ENCODE assay signal across 13 cellular contexts in the genomic region with DNA sequence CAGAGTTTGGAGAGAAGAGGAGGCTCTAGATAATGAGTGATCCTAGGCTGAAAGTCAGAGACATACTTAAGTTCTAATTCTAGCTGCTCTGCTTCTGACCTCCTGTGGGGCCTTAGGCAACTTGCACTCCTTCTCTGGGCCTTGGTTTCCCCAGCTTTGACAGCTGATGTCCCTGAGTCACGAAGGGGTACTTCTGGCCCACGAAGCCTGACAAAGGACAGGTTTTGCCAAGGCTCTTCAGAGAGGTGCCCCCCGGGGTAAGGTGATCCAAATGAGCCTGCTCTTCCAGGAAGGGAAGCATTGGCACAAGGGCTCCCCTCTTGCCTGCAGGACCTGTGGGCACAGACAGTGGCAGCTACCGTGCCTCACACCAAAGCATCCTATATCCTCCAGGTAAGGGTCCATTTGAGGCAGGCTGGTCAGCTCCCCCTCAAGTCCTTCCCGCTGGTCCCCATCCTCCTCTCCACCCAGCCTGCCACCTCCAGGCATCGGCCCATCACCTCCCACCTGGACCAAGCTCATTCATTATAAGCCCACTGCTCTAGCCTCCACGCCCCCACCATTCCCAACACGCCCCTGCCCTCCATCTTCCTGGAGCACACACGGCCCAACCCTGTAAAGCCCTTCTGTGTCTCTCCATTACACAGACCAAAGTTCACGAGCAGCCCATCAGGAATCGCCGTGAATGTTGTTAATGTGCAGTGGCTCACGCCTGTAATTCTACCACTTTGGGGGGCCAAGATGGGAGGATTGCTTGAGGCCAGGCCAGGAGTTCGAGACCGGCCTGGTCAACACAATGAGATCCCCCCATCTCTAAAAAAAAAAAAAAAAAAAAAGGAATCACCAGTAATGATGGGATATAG. TPM values are rescaled to one million over a fixed set of nuclear protein-coding genes. Genes with fewer than 3 reads are reported as not detected.
A peak's percentile ranks its signal among the peaks of the same experiment; 100 is the strongest.
DNase-seq lines count a peak whose midpoint lies in the region; ATAC-seq, FAIRE-seq and TF ChIP-seq lines count a peak whose summit lies in the region.
"Had no signal": no experiment of that assay in that cellular context is flagged by ENCODE, and none has a peak within 500 bp of the region (broad histone marks: within the 10 kb centered on the region; RNA-seq: fewer than 3 reads in every experiment).

No MANE protein-coding gene starts in this region.

- H3K9me3 Mint-ChIP-seq in activated CD4-positive, alpha-beta T cell treated with anti-CD3 and anti-CD28 coated beads for 36 hours (ENCODE audit: low read depth) = no peaks in the 10 kb centered on the region
- no peaks in the 10 kb centered on the region for H3K9me3 Mint-ChIP-seq in activated CD8-positive, alpha-beta T cell treated with anti-CD3 and anti-CD28 coated beads for 36 hours

- TF ChIP-seq CTCF in activated CD8-positive, alpha-beta T cell treated with anti-CD3 and anti-CD28 coated beads for 36 hours (IDR thresholded peaks at IDR 0.05) = no peak
- TF ChIP-seq CTCF in hepatocyte (IDR thresholded peaks at IDR 0.05; ENCODE audit: poor library complexity) (no peak), foreskin keratinocyte (conservative IDR thresholded peaks at IDR 0.05) (no peak)

- intact Hi-C loops in activated CD4-positive, alpha-beta T cell treated with anti-CD3 and anti-CD28 coated beads for 36 hours (cut with DNase I, micrococcal nuclease) = loop anchor here in 1 of 2 experiments (5.0 to 10.0 kb wide), 2 partner anchors 1175 to 1762 kb away; partner anchors contain the start of genes CDCA4 and HSP90AA1
- intact Hi-C loops in activated CD8-positive, alpha-beta T cell treated with anti-CD3 and anti-CD28 coated beads for 36 hours (cut with micrococcal nuclease) = no loop called here

- peaks cover 11% of the 10 kb centered on the region for H4K20me1 ChIP-seq in hepatocyte (ENCODE audit: insufficient read depth, poor library complexity, severe bottlenecking)

- H3K4me2 ChIP-seq in hepatocyte = peak overlapping the region; percentile 98

- CTCF ChIA-PET in activated CD4-positive, alpha-beta T cell treated with anti-CD3 and anti-CD28 coated beads for 36 hours (lab: Charles Lee) = interaction anchor here (0.7 to 0.9 kb wide), 2 partner anchors 11 to 774 kb away, joined by 3 to 4 read pairs; no protein-coding TSS in a partner anchor
- CTCF ChIA-PET in activated CD8-positive, alpha-beta T cell treated with anti-CD3 and anti-CD28 coated beads for 36 hours (lab: Charles Lee) = interaction anchor here (1.5 kb wide), 1 partner anchor 40 kb away, joined by 4 read pairs; no protein-coding TSS in a partner anchor

- H3K27me3 ChIP-seq in hepatocyte (no peaks in the 10 kb centered on the region), small intestine (ENCODE audit: control insufficient read depth in 2 of 2, insufficient read depth in 2 of 2, low read length in 2 of 2) (no peaks in the 10 kb centered on the region), foreskin keratinocyte (no peaks in the 10 kb centered on the region)

- no peaks in the 10 kb centered on the region for H3K36me3 Mint-ChIP-seq in activated CD4-positive, alpha-beta T cell treated with anti-CD3 and anti-CD28 coated beads for 36 hours (ENCODE audit: low read depth)
- H3K36me3 Mint-ChIP-seq in activated CD8-positive, alpha-beta T cell treated with anti-CD3 and anti-CD28 coated beads for 36 hours (ENCODE audit: low read depth) = no peaks in the 10 kb centered on the region

- H2AFZ ChIP-seq in hepatocyte = no peak overlapping the region

- DNase-seq in activated CD4-positive, alpha-beta T cell treated with anti-CD3 and anti-CD28 coated beads for 36 hours = no peak
- no peak for DNase-seq in activated CD4-positive, alpha-beta T cell treated with anti-CD3 and anti-CD28 coated beads, Interleukin-2, amount 50 U/mL, for 48 hours
- no peak for DNase-seq in activated CD8-positive, alpha-beta T cell treated with anti-CD3 and anti-CD28 coated beads for 36 hours
- DNase-seq in hepatocyte (ENCODE audit: low spot score) (no peak), small intestine (peak; percentile 56), foreskin keratinocyte (no peak)
- DNase-seq: activated CD4-positive, alpha-beta T cell treated with anti-CD3 and anti-CD28 coated beads for 1 hour; NCI-H1105; stimulated activated CD4-positive, alpha-beta T cell treated with anti-CD3 and anti-CD28 coated beads, Interleukin-15, amount 100 ng/mL, for 24 hours had no signal

- peaks cover 5% of the 10 kb centered on the region for H3K27me3 Mint-ChIP-seq in activated CD4-positive, alpha-beta T cell treated with anti-CD3 and anti-CD28 coated beads for 36 hours
- no peaks in the 10 kb centered on the region for H3K27me3 Mint-ChIP-seq in activated CD8-positive, alpha-beta T cell treated with anti-CD3 and anti-CD28 coated beads for 36 hours

- H3K4me1 ChIP-seq in hepatocyte (ENCODE audit: insufficient read depth) = peaks cover 7% of the 10 kb centered on the region
- H3K4me1 ChIP-seq in small intestine (ENCODE audit: control insufficient read depth in 2 of 2, insufficient read depth in 1 of 2, low read depth in 1 of 2, low read length in 1 of 2) = peaks cover 0 to 2% of the 10 kb centered on the region in 2 donors
- peaks cover 8% of the 10 kb centered on the region for H3K4me1 ChIP-seq in foreskin keratinocyte

- H3K4me3 ChIP-seq in hepatocyte (no peak overlapping the region), small intestine (ENCODE audit: low read depth in 1 of 2, low read length in 2 of 2) (no peak overlapping the region)

- H3K27ac ChIP-seq in hepatocyte (no peak overlapping the region), small intestine (ENCODE audit: low read depth in 1 of 2, low read length in 1 of 2) (no peak overlapping the region), foreskin keratinocyte (no peak overlapping the region)

- H3K27ac Mint-ChIP-seq in activated CD4-positive, alpha-beta T cell treated with anti-CD3 and anti-CD28 coated beads for 36 hours = no peak overlapping the region
- H3K27ac Mint-ChIP-seq in activated CD8-positive, alpha-beta T cell treated with anti-CD3 and anti-CD28 coated beads for 36 hours = no peak overlapping the region

- WGBS in hepatocyte (ENCODE audit: low lambda C conversion rate, missing lambda C conversion rate) = 90% methylated on average over 15 of the region's 15 CpGs
- WGBS in small intestine, 3 donors = 42 to 74% (median 53%) methylated on average over 13 to 15 of the region's 15 CpGs

- no peaks in the 10 kb centered on the region for H3K9me2 ChIP-seq in hepatocyte (replicated peaks; ENCODE audit: insufficient read depth)

- H3K9me3 ChIP-seq in hepatocyte (ENCODE audit: low read depth) (no peaks in the 10 kb centered on the region), small intestine (ENCODE audit: control insufficient read depth, low read depth) (no peaks in the 10 kb centered on the region)

- peaks cover 21% of the 10 kb centered on the region for H3K79me2 ChIP-seq in hepatocyte

- POLR2A ChIA-PET in activated CD4-positive, alpha-beta T cell treated with anti-CD3 and anti-CD28 coated beads for 36 hours (lab: Charles Lee) = no interaction called here
- POLR2A ChIA-PET in activated CD8-positive, alpha-beta T cell treated with anti-CD3 and anti-CD28 coated beads for 36 hours (lab: Charles Lee) = no interaction called here

- H3K4me1 Mint-ChIP-seq in activated CD4-positive, alpha-beta T cell treated with anti-CD3 and anti-CD28 coated beads for 36 hours = peaks cover 16% of the 10 kb centered on the region
- peaks cover 13% of the 10 kb centered on the region for H3K4me1 Mint-ChIP-seq in activated CD8-positive, alpha-beta T cell treated with anti-CD3 and anti-CD28 coated beads for 36 hours (ENCODE audit: low read depth)

- H3K36me3 ChIP-seq in hepatocyte (replicated peaks; ENCODE audit: insufficient read depth, low read depth) (no peaks in the 10 kb centered on the region), small intestine (ENCODE audit: control insufficient read depth in 2 of 2, insufficient read depth in 2 of 2, low read length in 2 of 2) (no peaks in the 10 kb centered on the region)

- ATAC-seq in activated CD4-positive, alpha-beta T cell treated with anti-CD3 and anti-CD28 coated beads for 36 hours = no peak
- no peak for ATAC-seq in activated CD8-positive, alpha-beta T cell treated with anti-CD3 and anti-CD28 coated beads for 36 hours
- ATAC-seq in GM21367 (IDR thresholded peaks at IDR 0.05; ENCODE audit: unreplicated experiment) (no peak), GM19351 (IDR thresholded peaks at IDR 0.05; ENCODE audit: unreplicated experiment) (no peak), foreskin keratinocyte (no peak)

- peak overlapping the region; percentile 65 for H3K4me3 Mint-ChIP-seq in activated CD4-positive, alpha-beta T cell treated with anti-CD3 and anti-CD28 coated beads for 36 hours
- peak overlapping the region; percentile 46 for H3K4me3 Mint-ChIP-seq in activated CD8-positive, alpha-beta T cell treated with anti-CD3 and anti-CD28 coated beads for 36 hours

- no peak for FAIRE-seq in small intestine (lab: Jason Lieb, UNC)
- FAIRE-seq: A204.1, endothelial cell of umbilical vein had no signal

RNA-seq across cellular contexts. Expression of gene PPP1R13B, which starts 2.0 kb away (rescaled TPM):
- total RNA-seq in activated CD4-positive, alpha-beta T cell treated with anti-CD3 and anti-CD28 coated beads for 36 hours = 10 to 100 TPM in 1 of 2 experiments, 1 to 10 TPM in 1; 9.3 to 10.3 TPM
- total RNA-seq in activated CD8-positive, alpha-beta T cell treated with anti-CD3 and anti-CD28 coated beads for 36 hours = 10 to 100 TPM; 11.9 to 14.5 TPM
- total RNA-seq in hepatocyte = 8.1 and 9.4 TPM in 2 replicates
- 20.2 and 20.3 TPM in 2 replicates for polyA plus RNA-seq in hepatocyte
- 10 to 100 TPM; 17.8 to 27.7 (median 18.8) TPM for polyA plus RNA-seq in small intestine
- 10.5 and 12.4 TPM in 2 replicates for total RNA-seq in foreskin keratinocyte
- 5.4 and 6.8 TPM in 2 replicates for polyA plus RNA-seq in foreskin keratinocyte
